ENCODE assay signal across 8 cellular contexts in genomic region chr10:55631071-55631654, GRCh38.
DNase-seq lines count a peak whose midpoint lies in the region; ATAC-seq and TF ChIP-seq lines count a peak whose summit lies in the region.

No MANE protein-coding gene starts in this region.

- ATAC-seq in GM19463 (IDR thresholded peaks at IDR 0.05; ENCODE audit: unreplicated experiment) = peak; percentile 96
- ATAC-seq in HG03469 (IDR thresholded peaks at IDR 0.05; ENCODE audit: unreplicated experiment) = peak; percentile 67

- H3K27ac Mint-ChIP-seq in mesothelial cell of epicardium = peak overlapping the region; percentile 85
- peak overlapping the region; percentile 76 for H3K27ac Mint-ChIP-seq in type B pancreatic cell

- peak; percentile 56 for TF ChIP-seq CTCF in epithelial cell of esophagus (IDR thresholded peaks at IDR 0.05; ENCODE audit: insufficient read depth, low read depth, low read length, missing control alignments)
- TF ChIP-seq CTCF in mesothelial cell of epicardium (IDR thresholded peaks at IDR 0.05; ENCODE audit: unreplicated experiment) = peak; percentile 81
- peak; percentile 92 for TF ChIP-seq CTCF in type B pancreatic cell (conservative IDR thresholded peaks at IDR 0.05)

- H3K27me3 Mint-ChIP-seq in mesothelial cell of epicardium (ENCODE audit: low read depth) = peaks cover 18% of the 10 kb centered on the region
- peaks cover 24% of the 10 kb centered on the region for H3K27me3 Mint-ChIP-seq in type B pancreatic cell

- H3K36me3 Mint-ChIP-seq in mesothelial cell of epicardium (no peaks in the 10 kb centered on the region), type B pancreatic cell (no peaks in the 10 kb centered on the region)

- peak overlapping the region; percentile 45 for H3K4me3 ChIP-seq in epithelial cell of esophagus (ENCODE audit: low read length)

- H3K4me1 Mint-ChIP-seq in mesothelial cell of epicardium (peaks cover 17% of the 10 kb centered on the region), type B pancreatic cell (ENCODE audit: unreplicated experiment) (peaks cover 9% of the 10 kb centered on the region)

- H3K4me3 Mint-ChIP-seq in mesothelial cell of epicardium (peak overlapping the region; percentile 89), type B pancreatic cell (peak overlapping the region; percentile 97)

- peak; percentile 22 for DNase-seq in COLO668 (lab: John Stamatoyannopoulos, UW; ENCODE audit: unreplicated experiment)
- DNase-seq in SHP77 (lab: John Stamatoyannopoulos, UW) = peak; percentile 53 to 64
- DNase-seq in epithelial cell of esophagus (ENCODE audit: low read depth) = peak; percentile 62
- DNase-seq in mesothelial cell of epicardium (ENCODE audit: low spot score in 2 of 2, unreplicated experiment in 2 of 2) = peak; percentile 68 to 88
- peak; percentile 84 for DNase-seq in type B pancreatic cell (ENCODE audit: extremely low spot score, unreplicated experiment)
- DNase-seq in NK-92 treated with Interleukin-12 subunit alpha and Interleukin-12 subunit beta, amount 100 ng/mL, for 24 hours (lab: John Stamatoyannopoulos, UW) = no peak

- H3K9me3 Mint-ChIP-seq in mesothelial cell of epicardium (no peaks in the 10 kb centered on the region), type B pancreatic cell (no peaks in the 10 kb centered on the region)
